20 cellular contexts compared by ENCODE assay signal in the genomic region with DNA sequence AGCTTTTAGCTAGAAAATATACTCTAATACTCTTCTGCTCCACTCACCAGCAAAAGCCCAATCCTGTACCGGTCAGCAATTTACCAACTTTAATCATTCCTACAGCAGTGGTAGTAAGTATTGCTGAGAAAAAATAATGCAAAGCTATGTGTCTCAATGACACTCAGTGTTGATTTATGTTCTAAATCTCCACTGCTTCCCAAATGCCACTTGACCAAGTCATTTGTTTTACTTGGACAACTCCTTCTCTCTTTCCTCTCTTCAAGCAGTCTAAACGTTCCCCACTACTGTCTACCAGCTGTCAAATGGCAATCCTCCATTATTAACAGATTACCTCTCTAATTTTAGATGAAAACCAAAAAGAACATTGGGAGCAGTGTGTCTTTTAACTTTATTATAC.
DNase-seq lines count a peak whose midpoint lies in the region; ATAC-seq and TF ChIP-seq lines count a peak whose summit lies in the region.
"Had no signal": no experiment of that assay in that cellular context is flagged by ENCODE, and none has a peak within 500 bp of the region (broad histone marks: within the 10 kb centered on the region; RNA-seq: fewer than 3 reads in every experiment).

No MANE protein-coding gene starts in this region.

- H3K4me1 ChIP-seq in gastroesophageal sphincter (peaks cover 0 to 33% (median 5%) of the 10 kb centered on the region in 3 donors), tibial artery (peaks cover 0 to 24% (median 1%) of the 10 kb centered on the region in 4 donors)

- no peak for TF ChIP-seq EP300 in gastroesophageal sphincter (IDR thresholded peaks at IDR 0.05)

- H3K4me1 Mint-ChIP-seq in activated T-helper 17 cell treated with anti-CD3 and anti-CD28 coated beads, Interleukin-2, amount 50 U/mL, for 72 hours: no peaks in the 10 kb centered on the region
- H3K4me1 Mint-ChIP-seq: H9 had no signal

- no peaks in the 10 kb centered on the region for H3K36me3 Mint-ChIP-seq in activated T-helper 17 cell treated with anti-CD3 and anti-CD28 coated beads, Interleukin-2, amount 50 U/mL, for 72 hours (ENCODE audit: low read depth)

- H3K9me3 ChIP-seq in gastroesophageal sphincter (no peaks in the 10 kb centered on the region), tibial artery (no peaks in the 10 kb centered on the region)
- H3K9me3 ChIP-seq: BE2C had no signal

- no peaks in the 10 kb centered on the region for H3K36me3 ChIP-seq in gastroesophageal sphincter
- no peaks in the 10 kb centered on the region for H3K36me3 ChIP-seq in tibial artery
- H3K36me3 ChIP-seq: BE2C had no signal

- H3K27me3 Mint-ChIP-seq in activated T-helper 17 cell treated with anti-CD3 and anti-CD28 coated beads, Interleukin-2, amount 50 U/mL, for 72 hours: peaks cover 27% of the 10 kb centered on the region

- H3K9me3 Mint-ChIP-seq in activated T-helper 17 cell treated with anti-CD3 and anti-CD28 coated beads, Interleukin-2, amount 50 U/mL, for 72 hours: no peaks in the 10 kb centered on the region
- H3K9me3 Mint-ChIP-seq: H9, HFFc6 had no signal

- H3K27ac Mint-ChIP-seq in activated T-helper 17 cell treated with anti-CD3 and anti-CD28 coated beads, Interleukin-2, amount 50 U/mL, for 72 hours: no peak overlapping the region
- H3K27ac Mint-ChIP-seq: H9, HFFc6 had no signal

- TF ChIP-seq CTCF in gastroesophageal sphincter (IDR thresholded peaks at IDR 0.05) (no peak), tibial artery (IDR thresholded peaks at IDR 0.05) (no peak)

- H3K27ac ChIP-seq in gastroesophageal sphincter (peak overlapping the region; percentile 46 to 63 (median 54)), tibial artery (peak overlapping the region; percentile 38 to 39)
- H3K27ac ChIP-seq: RWPE1, SK-N-MC had no signal

- 32 to 35% methylated on average over 2 of the region's 2 CpGs for WGBS in gastroesophageal sphincter (ENCODE audit: low coverage in 1 of 2), 2 donors

- no peak for TF ChIP-seq POLR2A in gastroesophageal sphincter (IDR thresholded peaks at IDR 0.05)

- H3K4me3 ChIP-seq in gastroesophageal sphincter (no peak overlapping the region), tibial artery (no peak overlapping the region)
- H3K4me3 ChIP-seq: GM12878, SK-N-MC had no signal

- DNase-seq in LHCN-M2 (ENCODE audit: low read depth) (peak; percentile 9), astrocyte of the hippocampus (ENCODE audit: low read depth, low spot score) (peak; percentile 42), tibial artery (no peak), NCI-H2107 treated with DMSO at 0.1 percent for 48 hours (lab: John Stamatoyannopoulos, UW; ENCODE audit: unreplicated experiment) (no peak)
- DNase-seq: BE2C; DMS79 treated with DMSO at 0.1 percent for 48 hours; H9; HFFc6; IMR-90; NCI-H1417; NCI-H774; NK-92 treated with Interleukin-12 subunit alpha and Interleukin-12 subunit beta, amount 100 ng/mL, for 24 hours; SHP77 treated with DMSO at 0.1 percent for 48 hours; SW 1271 had no signal

- H3K27me3 ChIP-seq in gastroesophageal sphincter (no peaks in the 10 kb centered on the region), tibial artery (no peaks in the 10 kb centered on the region)
- H3K27me3 ChIP-seq: BE2C had no signal

- no peak for ATAC-seq in gastroesophageal sphincter
- no peak for ATAC-seq in activated T-helper 17 cell treated with anti-CD3 and anti-CD28 coated beads, Interleukin-2, amount 50 U/mL, for 72 hours (replicated peaks)
- ATAC-seq in HG03139 (IDR thresholded peaks at IDR 0.05; ENCODE audit: unreplicated experiment): no peak
- ATAC-seq: GM12878 had no signal

- no peak overlapping the region for H3K4me3 Mint-ChIP-seq in activated T-helper 17 cell treated with anti-CD3 and anti-CD28 coated beads, Interleukin-2, amount 50 U/mL, for 72 hours
- H3K4me3 Mint-ChIP-seq: H9, HFFc6 had no signal

- intact Hi-C loops in tibial artery (cut with DNase I; ENCODE audit: low total_unique reads): no loop called here

Comparison
In these comparisons a context has a peak if more than half of its experiments do, and no peak if none do; other contexts are left out.
1. DNase-seq: peak in LHCN-M2 (single experiment) and astrocyte of the hippocampus (single experiment); none in tibial artery (0 of 2) and NCI-H2107 treated with DMSO at 0.1 percent for 48 hours (single experiment).